ENCODE assay signal across 8 cellular contexts in genomic region chr11:58905141-58905715, GRCh38. TPM values are rescaled to one million over a fixed set of nuclear protein-coding genes. Genes with fewer than 3 reads are reported as not detected.
DNase-seq lines count a peak whose midpoint lies in the region.

No MANE protein-coding gene starts in this region.

- no peaks in the 10 kb centered on the region for H3K36me3 ChIP-seq in NT2/D1 (ENCODE audit: insufficient read depth, insufficient read length, low read length)
- no peaks in the 10 kb centered on the region for H3K36me3 ChIP-seq in trophoblast cell (ENCODE audit: control insufficient read depth in 1 of 2, insufficient read depth in 2 of 2, low read length in 2 of 2)

- H3K79me2 ChIP-seq in trophoblast cell (ENCODE audit: control insufficient read depth, insufficient read depth, low read length, poor library complexity): no peaks in the 10 kb centered on the region

- H3K4me3 ChIP-seq in NT2/D1 (ENCODE audit: insufficient read length, low read depth) (peak overlapping the region; percentile 72), trophoblast cell (ENCODE audit: low read depth, low read length) (peak overlapping the region; percentile 35)

- H3K23ac ChIP-seq in trophoblast cell (ENCODE audit: low read length): no peak overlapping the region

- no peak overlapping the region for H3K18ac ChIP-seq in trophoblast cell (ENCODE audit: low read length)

- H4K8ac ChIP-seq in trophoblast cell (ENCODE audit: low read depth, low read length): no peak overlapping the region

- no peaks in the 10 kb centered on the region for H3K9me3 ChIP-seq in NT2/D1 (ENCODE audit: insufficient read depth, low read length)
- no peaks in the 10 kb centered on the region for H3K9me3 ChIP-seq in trophoblast cell (ENCODE audit: insufficient read depth, low read depth, low read length)

- H3K9ac ChIP-seq in NT2/D1 (ENCODE audit: insufficient read length, low read depth): peak overlapping the region; percentile 86
- no peak overlapping the region for H3K9ac ChIP-seq in trophoblast cell (ENCODE audit: low read length)

- no peak overlapping the region for H4K91ac ChIP-seq in trophoblast cell (ENCODE audit: low read depth, low read length)

- H2BK120ac ChIP-seq in trophoblast cell (ENCODE audit: insufficient read depth, low read length, poor library complexity): no peak overlapping the region

- no peak overlapping the region for H3K27ac Mint-ChIP-seq in immature natural killer cell

- no peak overlapping the region for H3K4ac ChIP-seq in trophoblast cell (ENCODE audit: low read depth, low read length)

- H3K4me3 Mint-ChIP-seq in immature natural killer cell: no peak overlapping the region

- peak overlapping the region; percentile 30 for H2AFZ ChIP-seq in trophoblast cell (ENCODE audit: insufficient read depth, low read length, poor library complexity)

- no peak overlapping the region for H2BK5ac ChIP-seq in trophoblast cell (ENCODE audit: low read depth, low read length, poor library complexity)

- H3K36me3 Mint-ChIP-seq in immature natural killer cell: no peaks in the 10 kb centered on the region

- peak overlapping the region; percentile 69 for H3K4me2 ChIP-seq in trophoblast cell (ENCODE audit: low read length)

- peaks cover 0 to 3% (median 0%) of the 10 kb centered on the region in 6 donors for H3K9me3 Mint-ChIP-seq in immature natural killer cell

- H3K79me1 ChIP-seq in trophoblast cell (ENCODE audit: low read length): no peaks in the 10 kb centered on the region

- H3K4me1 ChIP-seq in NT2/D1 (ENCODE audit: insufficient read depth, insufficient read length): no peaks in the 10 kb centered on the region
- H3K4me1 ChIP-seq in trophoblast cell (ENCODE audit: control insufficient read depth in 1 of 2, insufficient read depth in 2 of 2, low read length in 2 of 2): peaks cover 5 to 8% of the 10 kb centered on the region in 2 experiments

- no peak overlapping the region for H4K12ac ChIP-seq in trophoblast cell (ENCODE audit: low read depth, low read length)

- no peak overlapping the region for H2BK12ac ChIP-seq in trophoblast cell (ENCODE audit: low read length)

- WGBS in trophoblast cell (ENCODE audit: extremely low coverage, insufficient coverage, insufficient read length): no CpG with 5 or more reads among the region's 38 CpGs

- H3K14ac ChIP-seq in trophoblast cell (ENCODE audit: low read length): no peak overlapping the region

- DNase-seq in DMS53 treated with DMSO at 0.1 percent for 48 hours (lab: John Stamatoyannopoulos, UW; ENCODE audit: unreplicated experiment) (peak; percentile 32), NT2/D1 (ENCODE audit: low read depth, low spot score) (peak; percentile 47), foreskin melanocyte (peak; percentile 54), trophoblast cell (no peak), inferior parietal cortex (ENCODE audit: extremely low spot score) (no peak), immature natural killer cell (no peak), 8988T (no peak), NCI-H2171 treated with DMSO at 0.1 percent for 48 hours (lab: John Stamatoyannopoulos, UW) (no peak)

- H2AK5ac ChIP-seq in trophoblast cell (ENCODE audit: low read length): no peak overlapping the region

- peaks cover 2 to 23% (median 15%) of the 10 kb centered on the region in 3 donors for H3K27me3 Mint-ChIP-seq in immature natural killer cell (ENCODE audit: low read depth in 3 of 3)

- H3K4me1 Mint-ChIP-seq in immature natural killer cell: peaks cover 0 to 3% of the 10 kb centered on the region in 2 donors

- H3K27me3 ChIP-seq in NT2/D1 (ENCODE audit: insufficient read depth, insufficient read length) (peaks cover 18% of the 10 kb centered on the region), trophoblast cell (ENCODE audit: insufficient read depth, low read length) (peaks cover 7% of the 10 kb centered on the region)

- H3K27ac ChIP-seq in trophoblast cell (ENCODE audit: low read depth, low read length): no peak overlapping the region

RNA-seq across cellular contexts. Expression of gene GLYATL1, which starts 34.1 kb away (rescaled TPM):
- 0.18 and 0.21 TPM in 2 replicates for polyA plus RNA-seq in trophoblast cell (2013)
- polyA plus RNA-seq in immature natural killer cell: not detected

Comparison
In these comparisons a context has a peak if more than half of its experiments do, and no peak if none do; other contexts are left out.
1. DNase-seq: peak in DMS53 treated with DMSO at 0.1 percent for 48 hours (single experiment), NT2/D1 (single experiment) and foreskin melanocyte (single experiment); none in trophoblast cell (0 of 2), inferior parietal cortex (single experiment), immature natural killer cell (0 of 3), 8988T (single experiment) and NCI-H2171 treated with DMSO at 0.1 percent for 48 hours (single experiment).